21 cellular contexts compared by ENCODE assay signal in genomic region chr15:65275104-65275727, GRCh38. TPM values are rescaled to one million over a fixed set of nuclear protein-coding genes. Genes with fewer than 3 reads are reported as not detected.
A peak's percentile ranks its signal among the peaks of the same experiment; 100 is the strongest.
DNase-seq lines count a peak whose midpoint lies in the region; ATAC-seq and TF ChIP-seq lines count a peak whose summit lies in the region.
"Had no signal": no experiment of that assay in that cellular context is flagged by ENCODE, and none has a peak within 500 bp of the region (broad histone marks: within the 10 kb centered on the region; RNA-seq: fewer than 3 reads in every experiment).

No MANE protein-coding gene starts in this region.

- no peak overlapping the region for H3K4me3 Mint-ChIP-seq in activated naive CD4-positive, alpha-beta T cell treated with anti-CD3 and anti-CD28 coated beads for 36 hours
- H3K4me3 Mint-ChIP-seq in central memory CD8-positive, alpha-beta T cell, result no peak overlapping the region
- H3K4me3 Mint-ChIP-seq in type B pancreatic cell, result no peak overlapping the region
- H3K4me3 Mint-ChIP-seq: activated T-helper 1 cell treated with anti-CD3 and anti-CD28 coated beads, Interleukin-12 subunit alpha, Interleukin-12 subunit beta, Interleukin-2, Interleukin-4 antibody, amounts not matched to agents 30 ng/mL and 10 ng/mL and 1 ng/mL, durations not matched to agents 14 hours and 24 hours and 36 hours; IgD-negative memory B cell; neural crest cell had no signal

- H3K36me3 Mint-ChIP-seq in activated naive CD4-positive, alpha-beta T cell treated with anti-CD3 and anti-CD28 coated beads for 36 hours (ENCODE audit: low read depth), result no peaks in the 10 kb centered on the region
- peaks cover 4% of the 10 kb centered on the region for H3K36me3 Mint-ChIP-seq in central memory CD8-positive, alpha-beta T cell (ENCODE audit: insufficient read depth)
- H3K36me3 Mint-ChIP-seq in type B pancreatic cell, result peaks cover 4% of the 10 kb centered on the region

- TF ChIP-seq CTCF in type B pancreatic cell (conservative IDR thresholded peaks at IDR 0.05), result no peak

- no peaks in the 10 kb centered on the region for H3K9me3 Mint-ChIP-seq in activated naive CD4-positive, alpha-beta T cell treated with anti-CD3 and anti-CD28 coated beads for 36 hours
- H3K9me3 Mint-ChIP-seq in central memory CD8-positive, alpha-beta T cell, result no peaks in the 10 kb centered on the region
- H3K9me3 Mint-ChIP-seq in type B pancreatic cell, result no peaks in the 10 kb centered on the region
- H3K9me3 Mint-ChIP-seq: activated T-helper 1 cell treated with anti-CD3 and anti-CD28 coated beads, Interleukin-12 subunit alpha, Interleukin-12 subunit beta, Interleukin-2, Interleukin-4 antibody, amounts not matched to agents 30 ng/mL and 10 ng/mL and 1 ng/mL, durations not matched to agents 14 hours and 24 hours and 36 hours; IgD-negative memory B cell; neural crest cell had no signal

- H3K27me3 Mint-ChIP-seq in activated naive CD4-positive, alpha-beta T cell treated with anti-CD3 and anti-CD28 coated beads for 36 hours (ENCODE audit: low read depth), result no peaks in the 10 kb centered on the region
- no peaks in the 10 kb centered on the region for H3K27me3 Mint-ChIP-seq in central memory CD8-positive, alpha-beta T cell
- no peaks in the 10 kb centered on the region for H3K27me3 Mint-ChIP-seq in type B pancreatic cell
- H3K27me3 Mint-ChIP-seq: IgD-negative memory B cell had no signal

- DNase-seq in activated naive CD4-positive, alpha-beta T cell treated with anti-CD3 and anti-CD28 coated beads for 36 hours, result peak; percentile 38
- no peak for DNase-seq in activated naive CD4-positive, alpha-beta T cell treated with anti-CD3 and anti-CD28 coated beads, Interleukin-2, amount 50 U/mL, for 16 hours
- DNase-seq in NCI-H69 (lab: John Stamatoyannopoulos, UW) (peak; percentile 15), type B pancreatic cell (ENCODE audit: extremely low spot score, unreplicated experiment) (no peak), islet precursor cell (no peak)
- DNase-seq in central memory CD8-positive, alpha-beta T cell (ENCODE audit: low spot score in 2 of 2), result no peak
- no peak for DNase-seq in NK-92 treated with Interleukin-12 subunit alpha and Interleukin-12 subunit beta, amount 100 ng/mL, for 24 hours (lab: John Stamatoyannopoulos, UW)
- DNase-seq: effector CD8-positive, alpha-beta T cell; left cardiac atrium; NCI-H1694 treated with DMSO at 0.1 percent for 48 hours; NCI-H446; stimulated activated CD4-positive, alpha-beta T cell treated with anti-CD3 and anti-CD28 coated beads, Interleukin-4, amount 100 ng/mL, for 24 hours had no signal

- no peak for ATAC-seq in central memory CD8-positive, alpha-beta T cell (replicated peaks; ENCODE audit: extremely low read depth, poor library complexity, severe bottlenecking)
- ATAC-seq in GM21423 (IDR thresholded peaks at IDR 0.05; ENCODE audit: unreplicated experiment), result no peak
- ATAC-seq: esophagus mucosa, SK-N-SH treated with all-trans-retinoic acid at 6 μM for 48 hours had no signal

- peak overlapping the region; percentile 52 for H3K27ac Mint-ChIP-seq in activated naive CD4-positive, alpha-beta T cell treated with anti-CD3 and anti-CD28 coated beads for 36 hours
- peak overlapping the region; percentile 44 for H3K27ac Mint-ChIP-seq in central memory CD8-positive, alpha-beta T cell (ENCODE audit: low read depth)
- peak overlapping the region; percentile 32 for H3K27ac Mint-ChIP-seq in type B pancreatic cell
- H3K27ac Mint-ChIP-seq: activated T-helper 1 cell treated with anti-CD3 and anti-CD28 coated beads, Interleukin-12 subunit alpha, Interleukin-12 subunit beta, Interleukin-2, Interleukin-4 antibody, amounts not matched to agents 30 ng/mL and 10 ng/mL and 1 ng/mL, durations not matched to agents 14 hours and 24 hours and 36 hours; IgD-negative memory B cell had no signal

- peaks cover 31% of the 10 kb centered on the region for H3K4me1 Mint-ChIP-seq in activated naive CD4-positive, alpha-beta T cell treated with anti-CD3 and anti-CD28 coated beads for 36 hours (ENCODE audit: low read depth)
- H3K4me1 Mint-ChIP-seq in central memory CD8-positive, alpha-beta T cell, result peaks cover 42% of the 10 kb centered on the region
- H3K4me1 Mint-ChIP-seq in type B pancreatic cell (ENCODE audit: unreplicated experiment), result peaks cover 19% of the 10 kb centered on the region

- intact Hi-C loops in activated naive CD4-positive, alpha-beta T cell treated with anti-CD3 and anti-CD28 coated beads for 36 hours (cut with micrococcal nuclease), result no loop called here

- CTCF ChIA-PET in activated naive CD4-positive, alpha-beta T cell treated with anti-CD3 and anti-CD28 coated beads for 36 hours (lab: Charles Lee), result interaction anchor here (0.6 to 1.7 kb wide), 5 partner anchors 24 to 294 kb away, joined by 3 to 4 read pairs (median 3); no protein-coding TSS in a partner anchor

RNA-seq across cellular contexts. Expression of gene PARP16, which starts 11.5 kb away (rescaled TPM):
- 10 to 100 TPM; 16.2 to 16.8 TPM for total RNA-seq in activated naive CD4-positive, alpha-beta T cell treated with anti-CD3 and anti-CD28 coated beads for 36 hours
- total RNA-seq in type B pancreatic cell (ENCODE audit: low replicate concordance), result 8.0 and 12.7 TPM in 2 replicates

RNA-seq across cellular contexts. Expression of gene RNU5A-1, which starts 20.6 kb away (rescaled TPM):
- total RNA-seq in activated naive CD4-positive, alpha-beta T cell treated with anti-CD3 and anti-CD28 coated beads for 36 hours, result not detected
- total RNA-seq in type B pancreatic cell (ENCODE audit: low replicate concordance), result not detected in 2 replicates
- total RNA-seq: activated T-helper 1 cell treated with anti-CD3 and anti-CD28 coated beads, Interleukin-12 subunit alpha, Interleukin-12 subunit beta, Interleukin-2, Interleukin-4 antibody, amounts not matched to agents 30 ng/mL and 10 ng/mL and 1 ng/mL, durations not matched to agents 14 hours and 24 hours and 36 hours; ascending aorta; cerebellum; esophagus mucosa; left cardiac atrium; neural crest cell; pulmonary artery endothelial cell had no signal

RNA-seq across cellular contexts. Expression of gene RNU5B-1, which starts 29.3 kb away (rescaled TPM):
- not detected for total RNA-seq in activated naive CD4-positive, alpha-beta T cell treated with anti-CD3 and anti-CD28 coated beads for 36 hours
- total RNA-seq in type B pancreatic cell (ENCODE audit: low replicate concordance), result 15.0 and 16.3 TPM in 2 replicates
- total RNA-seq: activated T-helper 1 cell treated with anti-CD3 and anti-CD28 coated beads, Interleukin-12 subunit alpha, Interleukin-12 subunit beta, Interleukin-2, Interleukin-4 antibody, amounts not matched to agents 30 ng/mL and 10 ng/mL and 1 ng/mL, durations not matched to agents 14 hours and 24 hours and 36 hours; ascending aorta; cerebellum; pulmonary artery endothelial cell had no signal

Comparison
In these comparisons a context has a peak if more than half of its experiments do, and no peak if none do; other contexts are left out.
1. DNase-seq: peak in activated naive CD4-positive, alpha-beta T cell treated with anti-CD3 and anti-CD28 coated beads for 36 hours (single experiment) and NCI-H69 (single experiment); none in activated naive CD4-positive, alpha-beta T cell treated with anti-CD3 and anti-CD28 coated beads, Interleukin-2, amount 50 U/mL, for 16 hours (single experiment), central memory CD8-positive, alpha-beta T cell (0 of 2), type B pancreatic cell (single experiment), NK-92 treated with Interleukin-12 subunit alpha and Interleukin-12 subunit beta, amount 100 ng/mL, for 24 hours (single experiment) and islet precursor cell (single experiment).
2. Peak in every context shown above with its lines, with median percentiles within 50 percentile points of each other: H3K27ac Mint-ChIP-seq.